In genomic region chr10:124830445-124830844, GRCh38 we compare ENCODE assay signal across 22 cellular contexts.
"Had no signal": no experiment of that assay in that cellular context is flagged by ENCODE, and none has a peak within 500 bp of the region (broad histone marks: within the 10 kb centered on the region; RNA-seq: fewer than 3 reads in every experiment).

No MANE protein-coding gene starts in this region.

- DNase-seq: activated CD4-positive, alpha-beta memory T cell treated with anti-CD3 and anti-CD28 coated beads, Interleukin-2, amount 10 ng/mL, durations not matched to agents 7 days and 5 days; activated CD4-positive, alpha-beta T cell treated with anti-CD3 and anti-CD28 coated beads, Interleukin-2, amount 10 ng/mL, durations not matched to agents 7 days and 5 days; activated CD4-positive, CD25-positive, alpha-beta regulatory T cell treated with anti-CD3 and anti-CD28 coated beads, Interleukin-2, amount 50 U/mL, for 72 hours; activated naive CD4-positive, alpha-beta T cell; activated T-cell treated with anti-CD3 and anti-CD28 coated beads, Interleukin-2, amount 50 U/mL, for 48 hours; brain microvascular endothelial cell; left cardiac atrium; mammary epithelial cell; natural killer cell; occipital lobe; right cardiac atrium; spleen; stimulated activated naive CD8-positive, alpha-beta T cell treated with anti-CD3 and anti-CD28 coated beads, Interleukin-15, Interleukin-2, amounts not matched to agents 100 U/mL and 50 U/mL, for 24 hours; T-helper 17 cell; T1000; tibial artery had no signal

- H3K4me3 ChIP-seq: esophagus muscularis mucosa, hepatocyte, neural progenitor cell, spleen, tibial artery had no signal

- ATAC-seq: activated naive CD4-positive, alpha-beta T cell treated with anti-CD3 and anti-CD28 coated beads, Interleukin-2, amount 50 U/mL, for 72 hours; left cardiac atrium; natural killer cell; right cardiac atrium; SK-N-SH treated with all-trans-retinoic acid at 6 μM for 48 hours; stimulated activated naive CD8-positive, alpha-beta T cell treated with anti-CD3 and anti-CD28 coated beads, Interleukin-15, Interleukin-2, amounts not matched to agents 100 U/mL and 50 U/mL, for 24 hours; T-helper 17 cell had no signal

- H3K27me3 ChIP-seq: brain microvascular endothelial cell, esophagus muscularis mucosa, hepatocyte, neural progenitor cell, spleen, tibial artery had no signal

- H3K27ac ChIP-seq: brain microvascular endothelial cell, hepatocyte, parathyroid adenoma, spleen, tibial artery had no signal
